Comparison of ENCODE assay signal across 1 cellular context in the genomic region with DNA sequence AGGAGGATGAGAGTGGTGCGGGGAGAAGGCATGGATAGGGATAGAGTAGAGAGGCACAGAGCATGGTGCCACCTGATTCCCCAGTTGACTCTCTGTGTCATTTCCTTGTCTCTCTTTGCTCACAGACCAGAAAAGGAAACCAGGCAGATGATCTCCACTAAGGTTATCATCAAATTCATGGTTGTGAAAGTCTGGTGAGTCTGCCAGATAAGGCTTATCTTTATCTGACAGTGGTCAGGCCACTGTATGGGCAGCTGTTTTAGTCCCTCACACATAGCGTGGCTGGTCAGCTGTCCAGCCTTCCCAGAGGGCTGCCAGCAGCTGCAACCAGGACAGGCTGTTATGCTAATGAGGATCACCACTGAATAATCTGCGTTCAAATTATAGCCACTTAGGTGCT.
TF ChIP-seq lines count a peak whose summit lies in the region.

No MANE protein-coding gene starts in this region.

TF ChIP-seq in K562, 482 proteins besides CTCF, POLR2A, EP300 and RAD21 (continued from another document and continues in another):
- no peak for TF ChIP-seq NUFIP1 (IDR thresholded peaks at IDR 0.05; ENCODE audit: partially characterized antibody)
- no peak for TF ChIP-seq EP400 (IDR thresholded peaks at IDR 0.05)
- no peak for TF ChIP-seq ZBED1 (IDR thresholded peaks at IDR 0.05)
- no peak for TF ChIP-seq STAG1 (CRISPR knock-in tag; IDR thresholded peaks at IDR 0.05; ENCODE audit: borderline replicate concordance)
- no peak for TF ChIP-seq GTF2E2 (tag; IDR thresholded peaks at IDR 0.05)
- no peak for TF ChIP-seq THRA (IDR thresholded peaks at IDR 0.05)
- TF ChIP-seq, protein P1, sequence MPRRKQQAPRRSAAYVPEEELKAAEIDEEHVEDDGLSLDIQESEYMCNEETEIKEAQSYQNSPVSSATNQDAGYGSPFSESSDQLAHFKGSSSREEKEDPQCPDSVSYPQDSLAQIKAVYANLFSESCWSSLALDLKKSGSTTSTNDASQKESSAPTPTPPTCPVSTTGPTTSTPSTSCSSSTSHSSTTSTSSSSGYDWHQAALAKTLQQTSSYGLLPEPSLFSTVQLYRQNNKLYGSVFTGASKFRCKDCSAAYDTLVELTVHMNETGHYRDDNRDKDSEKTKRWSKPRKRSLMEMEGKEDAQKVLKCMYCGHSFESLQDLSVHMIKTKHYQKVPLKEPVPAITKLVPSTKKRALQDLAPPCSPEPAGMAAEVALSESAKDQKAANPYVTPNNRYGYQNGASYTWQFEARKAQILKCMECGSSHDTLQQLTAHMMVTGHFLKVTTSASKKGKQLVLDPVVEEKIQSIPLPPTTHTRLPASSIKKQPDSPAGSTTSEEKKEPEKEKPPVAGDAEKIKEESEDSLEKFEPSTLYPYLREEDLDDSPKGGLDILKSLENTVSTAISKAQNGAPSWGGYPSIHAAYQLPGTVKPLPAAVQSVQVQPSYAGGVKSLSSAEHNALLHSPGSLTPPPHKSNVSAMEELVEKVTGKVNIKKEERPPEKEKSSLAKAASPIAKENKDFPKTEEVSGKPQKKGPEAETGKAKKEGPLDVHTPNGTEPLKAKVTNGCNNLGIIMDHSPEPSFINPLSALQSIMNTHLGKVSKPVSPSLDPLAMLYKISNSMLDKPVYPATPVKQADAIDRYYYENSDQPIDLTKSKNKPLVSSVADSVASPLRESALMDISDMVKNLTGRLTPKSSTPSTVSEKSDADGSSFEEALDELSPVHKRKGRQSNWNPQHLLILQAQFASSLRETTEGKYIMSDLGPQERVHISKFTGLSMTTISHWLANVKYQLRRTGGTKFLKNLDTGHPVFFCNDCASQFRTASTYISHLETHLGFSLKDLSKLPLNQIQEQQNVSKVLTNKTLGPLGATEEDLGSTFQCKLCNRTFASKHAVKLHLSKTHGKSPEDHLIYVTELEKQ (CRISPR knock-in tag; IDR thresholded peaks at IDR 0.05) = no peak
- TF ChIP-seq, protein P2, sequence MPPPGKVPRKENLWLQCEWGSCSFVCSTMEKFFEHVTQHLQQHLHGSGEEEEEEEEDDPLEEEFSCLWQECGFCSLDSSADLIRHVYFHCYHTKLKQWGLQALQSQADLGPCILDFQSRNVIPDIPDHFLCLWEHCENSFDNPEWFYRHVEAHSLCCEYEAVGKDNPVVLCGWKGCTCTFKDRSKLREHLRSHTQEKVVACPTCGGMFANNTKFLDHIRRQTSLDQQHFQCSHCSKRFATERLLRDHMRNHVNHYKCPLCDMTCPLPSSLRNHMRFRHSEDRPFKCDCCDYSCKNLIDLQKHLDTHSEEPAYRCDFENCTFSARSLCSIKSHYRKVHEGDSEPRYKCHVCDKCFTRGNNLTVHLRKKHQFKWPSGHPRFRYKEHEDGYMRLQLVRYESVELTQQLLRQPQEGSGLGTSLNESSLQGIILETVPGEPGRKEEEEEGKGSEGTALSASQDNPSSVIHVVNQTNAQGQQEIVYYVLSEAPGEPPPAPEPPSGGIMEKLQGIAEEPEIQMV (tag; conservative IDR thresholded peaks at IDR 0.05; ENCODE audit: low read depth) = no peak
- TF ChIP-seq NFE2L1 (tag; IDR thresholded peaks at IDR 0.05; ENCODE audit: borderline replicate concordance, low read depth) = no peak
- no peak for TF ChIP-seq NR4A1 (CRISPR knock-in tag; IDR thresholded peaks at IDR 0.05)
- peak; percentile 63; the same call in 1 of the 2 replicates for TF ChIP-seq NR4A1 (tag; IDR thresholded peaks at IDR 0.05)
- TF ChIP-seq, protein P3, sequence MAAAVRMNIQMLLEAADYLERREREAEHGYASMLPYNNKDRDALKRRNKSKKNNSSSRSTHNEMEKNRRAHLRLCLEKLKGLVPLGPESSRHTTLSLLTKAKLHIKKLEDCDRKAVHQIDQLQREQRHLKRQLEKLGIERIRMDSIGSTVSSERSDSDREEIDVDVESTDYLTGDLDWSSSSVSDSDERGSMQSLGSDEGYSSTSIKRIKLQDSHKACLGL (CRISPR knock-in tag; IDR thresholded peaks at IDR 0.05; ENCODE audit: borderline replicate concordance, poor library complexity, severe bottlenecking) = no peak
- TF ChIP-seq MEF2A (IDR thresholded peaks at IDR 0.05; ENCODE audit: control insufficient read depth, low read depth, low read length) = no peak
- peak; percentile 81 for TF ChIP-seq MECOM (CRISPR knock-in tag; IDR thresholded peaks at IDR 0.05)
- TF ChIP-seq, protein P4, sequence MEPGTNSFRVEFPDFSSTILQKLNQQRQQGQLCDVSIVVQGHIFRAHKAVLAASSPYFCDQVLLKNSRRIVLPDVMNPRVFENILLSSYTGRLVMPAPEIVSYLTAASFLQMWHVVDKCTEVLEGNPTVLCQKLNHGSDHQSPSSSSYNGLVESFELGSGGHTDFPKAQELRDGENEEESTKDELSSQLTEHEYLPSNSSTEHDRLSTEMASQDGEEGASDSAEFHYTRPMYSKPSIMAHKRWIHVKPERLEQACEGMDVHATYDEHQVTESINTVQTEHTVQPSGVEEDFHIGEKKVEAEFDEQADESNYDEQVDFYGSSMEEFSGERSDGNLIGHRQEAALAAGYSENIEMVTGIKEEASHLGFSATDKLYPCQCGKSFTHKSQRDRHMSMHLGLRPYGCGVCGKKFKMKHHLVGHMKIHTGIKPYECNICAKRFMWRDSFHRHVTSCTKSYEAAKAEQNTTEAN (CRISPR knock-in tag; IDR thresholded peaks at IDR 0.05) = no peak
- no peak for TF ChIP-seq EHMT2 (IDR thresholded peaks at IDR 0.05)
- no peak for TF ChIP-seq ZNF830 (CRISPR knock-in tag; IDR thresholded peaks at IDR 0.05)
- peak; percentile 38; the same call in 1 of the 2 replicates for TF ChIP-seq TARDBP (IDR thresholded peaks at IDR 0.05)
- peak; percentile 94 for TF ChIP-seq ZNF584 (CRISPR knock-in tag; IDR thresholded peaks at IDR 0.05; ENCODE audit: low read depth)
- TF ChIP-seq POU5F1 (IDR thresholded peaks at IDR 0.05; ENCODE audit: borderline replicate concordance, low read depth, low read length, partially characterized antibody) = no peak
- no peak for TF ChIP-seq NEUROD1 (IDR thresholded peaks at IDR 0.05; ENCODE audit: borderline replicate concordance, low read depth, low read length, partially characterized antibody)
- no peak for TF ChIP-seq ZNF740 (CRISPR knock-in tag; IDR thresholded peaks at IDR 0.05)
- TF ChIP-seq ZNF740 (tag; IDR thresholded peaks at IDR 0.05) = no peak
- TF ChIP-seq ZC3H8 (IDR thresholded peaks at IDR 0.05) = no peak
- TF ChIP-seq, protein P5, sequence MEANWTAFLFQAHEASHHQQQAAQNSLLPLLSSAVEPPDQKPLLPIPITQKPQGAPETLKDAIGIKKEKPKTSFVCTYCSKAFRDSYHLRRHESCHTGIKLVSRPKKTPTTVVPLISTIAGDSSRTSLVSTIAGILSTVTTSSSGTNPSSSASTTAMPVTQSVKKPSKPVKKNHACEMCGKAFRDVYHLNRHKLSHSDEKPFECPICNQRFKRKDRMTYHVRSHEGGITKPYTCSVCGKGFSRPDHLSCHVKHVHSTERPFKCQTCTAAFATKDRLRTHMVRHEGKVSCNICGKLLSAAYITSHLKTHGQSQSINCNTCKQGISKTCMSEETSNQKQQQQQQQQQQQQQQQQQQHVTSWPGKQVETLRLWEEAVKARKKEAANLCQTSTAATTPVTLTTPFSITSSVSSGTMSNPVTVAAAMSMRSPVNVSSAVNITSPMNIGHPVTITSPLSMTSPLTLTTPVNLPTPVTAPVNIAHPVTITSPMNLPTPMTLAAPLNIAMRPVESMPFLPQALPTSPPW (CRISPR knock-in tag; IDR thresholded peaks at IDR 0.05) = peak; percentile 50; the same call in 1 of the 2 replicates
- no peak for TF ChIP-seq ARID2 (IDR thresholded peaks at IDR 0.05)
- TF ChIP-seq TOE1 (IDR thresholded peaks at IDR 0.05; ENCODE audit: borderline replicate concordance) = no peak
- no peak for TF ChIP-seq TOE1 (CRISPR knock-in tag; IDR thresholded peaks at IDR 0.05; ENCODE audit: borderline replicate concordance, low read depth)
- no peak for TF ChIP-seq SP2 (IDR thresholded peaks at IDR 0.05; ENCODE audit: extremely low read depth, low read depth, low read length, poor library complexity, severe bottlenecking)
- peak; percentile 69; the same call in 1 of the 2 replicates for TF ChIP-seq BACH1 (tag; IDR thresholded peaks at IDR 0.05)
- TF ChIP-seq MAZ (CRISPR knock-in tag; conservative IDR thresholded peaks at IDR 0.05 in 1 of 2, IDR thresholded peaks at IDR 0.05 in 1 of 2) = 0 out of 4 replicates have a peak, but pooled peaks of 1 of the 2 experiments have one; percentile 47
- TF ChIP-seq E2F8 (IDR thresholded peaks at IDR 0.05; ENCODE audit: low read depth, partially characterized antibody) = no peak
- TF ChIP-seq MAX (CRISPR knock-in tag; IDR thresholded peaks at IDR 0.05) = no peak
- no peak for TF ChIP-seq RBM15 (IDR thresholded peaks at IDR 0.05; ENCODE audit: insufficient read depth, low read length)
- TF ChIP-seq HLTF (IDR thresholded peaks at IDR 0.05) = no peak
- TF ChIP-seq ZNF354B (CRISPR knock-in tag; IDR thresholded peaks at IDR 0.05) = no peak
- TF ChIP-seq HNRNPUL1 (IDR thresholded peaks at IDR 0.05; ENCODE audit: low read length) = no peak
- no peak for TF ChIP-seq BCOR (IDR thresholded peaks at IDR 0.05)
- TF ChIP-seq HOMEZ (CRISPR knock-in tag; IDR thresholded peaks at IDR 0.05) = no peak
- TF ChIP-seq CXXC5 (CRISPR knock-in tag; IDR thresholded peaks at IDR 0.05) = peak; percentile 73
- peak; percentile 43 for TF ChIP-seq GABPA (tag; conservative IDR thresholded peaks at IDR 0.05; ENCODE audit: low read depth)
- no peak for TF ChIP-seq TRIM28 (IDR thresholded peaks at IDR 0.05)
- TF ChIP-seq SMARCE1 (IDR thresholded peaks at IDR 0.05) = peak; percentile 41; the same call in 1 of the 2 replicates
- TF ChIP-seq BCL6 (CRISPR knock-in tag; IDR thresholded peaks at IDR 0.05) = peak; percentile 55; the same call in 1 of the 2 replicates
- no peak for TF ChIP-seq CEBPG (CRISPR knock-in tag; IDR thresholded peaks at IDR 0.05)
- TF ChIP-seq CEBPG (tag; conservative IDR thresholded peaks at IDR 0.05 in 1 of 2, IDR thresholded peaks at IDR 0.05 in 1 of 2) = no peak; a peak in 1 of 4 replicates
- no peak for TF ChIP-seq SAFB2 (IDR thresholded peaks at IDR 0.05; ENCODE audit: borderline replicate concordance, low read depth, low read length, severe bottlenecking)
- TF ChIP-seq FOXP1 (CRISPR knock-in tag; IDR thresholded peaks at IDR 0.05) = no peak
- peak; percentile 94 for TF ChIP-seq CBFA2T3 (IDR thresholded peaks at IDR 0.05)
- TF ChIP-seq SMAD4 (CRISPR knock-in tag; conservative IDR thresholded peaks at IDR 0.05) = peak; percentile 95
- no peak for TF ChIP-seq ZBTB8A (IDR thresholded peaks at IDR 0.05; ENCODE audit: partially characterized antibody)
- no peak; the same call in 1 of the 2 replicates for TF ChIP-seq MYNN (IDR thresholded peaks at IDR 0.05)
- TF ChIP-seq MYNN (CRISPR knock-in tag; IDR thresholded peaks at IDR 0.05) = no peak
- TF ChIP-seq ELF2 (CRISPR knock-in tag; IDR thresholded peaks at IDR 0.05) = no peak
- TF ChIP-seq PTRF (tag; IDR thresholded peaks at IDR 0.05) = no peak
- TF ChIP-seq ESRRB (CRISPR knock-in tag; IDR thresholded peaks at IDR 0.05; ENCODE audit: borderline replicate concordance) = no peak
- peak; percentile 96 for TF ChIP-seq ZNF766 (CRISPR knock-in tag; conservative IDR thresholded peaks at IDR 0.05)
- TF ChIP-seq ZNF445 (CRISPR knock-in tag; IDR thresholded peaks at IDR 0.05; ENCODE audit: low read depth) = no peak
- 0 out of 2 replicates have a peak, but pooled peaks have one; percentile 41 for TF ChIP-seq HEY1 (CRISPR knock-in tag; IDR thresholded peaks at IDR 0.05; ENCODE audit: borderline replicate concordance)
- no peak for TF ChIP-seq ZNF143 (CRISPR knock-in tag; IDR thresholded peaks at IDR 0.05)
